ENCODE assay signal across 1 cellular context in genomic region chr1:8860738-8861516, GRCh38.
A peak's percentile ranks its signal among the peaks of the same experiment; 100 is the strongest.
TF ChIP-seq lines count a peak whose summit lies in the region.

No MANE protein-coding gene starts in this region.

TF ChIP-seq in GM12878, 131 proteins besides CTCF, POLR2A, EP300 and RAD21:
- TF ChIP-seq BCL3 (IDR thresholded peaks at IDR 0.05; ENCODE audit: borderline replicate concordance, insufficient read depth, low read depth, low read length, poor library complexity, severe bottlenecking) (no peak), POLR2AphosphoS2 (IDR thresholded peaks at IDR 0.05; ENCODE audit: low read depth, low read length) (peak; percentile 25; the same call in 1 of the 2 replicates)
